In the genomic region with DNA sequence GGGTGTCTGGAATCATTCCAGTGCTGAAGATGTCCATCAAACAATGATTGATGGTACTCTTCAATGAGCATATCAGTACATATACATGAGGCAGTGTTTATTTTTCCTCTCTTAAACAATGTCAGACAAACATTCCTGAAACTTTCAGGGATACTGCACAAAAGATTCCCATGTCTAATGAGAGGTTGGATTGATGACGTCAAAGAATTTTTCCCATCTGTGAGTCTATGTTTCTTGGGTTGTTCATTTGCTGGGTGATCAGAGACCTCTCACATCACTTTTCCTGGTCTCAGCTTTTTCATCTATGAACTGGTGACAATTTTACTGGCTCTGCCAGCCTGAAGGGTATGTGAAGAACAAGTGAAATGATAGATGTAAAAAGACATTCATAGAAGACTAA, we compare ENCODE assay signal across 29 cellular contexts.
A peak's percentile ranks its signal among the peaks of the same experiment; 100 is the strongest.
DNase-seq lines count a peak whose midpoint lies in the region; ATAC-seq, FAIRE-seq and TF ChIP-seq lines count a peak whose summit lies in the region.
"Had no signal": no experiment of that assay in that cellular context is flagged by ENCODE, and none has a peak within 500 bp of the region (broad histone marks: within the 10 kb centered on the region; RNA-seq: fewer than 3 reads in every experiment).

No MANE protein-coding gene starts in this region.

- no peak overlapping the region for H3K4me3 ChIP-seq in HepG2 (replicated peaks in 1 of 3; ENCODE audit: insufficient read depth in 1 of 3, low read depth in 2 of 3, low read length in 3 of 3)
- no peak overlapping the region for H3K4me3 ChIP-seq in right lobe of liver
- H3K4me3 ChIP-seq: A549; BLaER1; BLaER1 treated with 17β-estradiol and CSF1 and Interleukin-3, amounts not matched to agents 10 nM and 100 nM had no signal

- TF ChIP-seq POLR2A in HepG2 (IDR thresholded peaks at IDR 0.05; ENCODE audit: insufficient read depth in 1 of 2, low read depth in 2 of 2, low read length in 2 of 2), result no peak
- TF ChIP-seq POLR2A in right lobe of liver (IDR thresholded peaks at IDR 0.05), result no peak

- H2AFZ ChIP-seq in HepG2 (ENCODE audit: low read length), result no peak overlapping the region

- no peaks in the 10 kb centered on the region for H3K79me2 ChIP-seq in HepG2 (ENCODE audit: insufficient read depth, low read length)

- intact Hi-C loops in HepG2 (cut with micrococcal nuclease; ENCODE audit: unreplicated experiment) (no loop called here), right lobe of liver (cut with DNase I) (no loop called here)

- no peak for TF ChIP-seq RAD21 in HepG2 (CRISPR knock-in tag; IDR thresholded peaks at IDR 0.05)

- H3K27ac ChIP-seq in HepG2 (ENCODE audit: extremely low read length, insufficient read depth, low read length) (no peak overlapping the region), right lobe of liver (no peak overlapping the region)
- H3K27ac ChIP-seq: 22Rv1; A549; BLaER1; BLaER1 treated with 17β-estradiol and CSF1 and Interleukin-3, amounts not matched to agents 10 nM and 100 nM; C4-2B had no signal

- POLR2A ChIA-PET in HepG2 (lab: Yijun Ruan, JAX), result no interaction called here

- DNase-seq in HepG2 (ENCODE audit: low spot score) (no peak), right lobe of liver (no peak)
- DNase-seq: 8988T; ACHN; AML-193; BE2C; C1 segment of cervical spinal cord; Caco-2; Calu3; CD4-positive, alpha-beta memory T cell; CD4-positive, alpha-beta T cell; CD4-positive, CD25-positive, alpha-beta regulatory T cell; CD8-positive, alpha-beta memory T cell; CD8-positive, alpha-beta T cell; COR-L47; DMS 273 treated with DMSO at 0.1 percent for 48 hours; DMS153; DMS53; DMS79; DMS79 treated with DMSO at 0.1 percent for 48 hours; DND-41; EL had no signal

- H3K9ac ChIP-seq in HepG2 (ENCODE audit: insufficient read depth, low read depth, low read length), result no peak overlapping the region
- H3K9ac ChIP-seq: BLaER1; BLaER1 treated with 17β-estradiol and CSF1 and Interleukin-3, amounts not matched to agents 10 nM and 100 nM had no signal

- TF ChIP-seq EP300 in HepG2 (IDR thresholded peaks at IDR 0.05; ENCODE audit: low read depth in 2 of 2, low read length in 2 of 2) (no peak), HepG2 (CRISPR knock-in tag; IDR thresholded peaks at IDR 0.05; ENCODE audit: borderline replicate concordance) (no peak)

- H4K20me1 ChIP-seq in HepG2 (ENCODE audit: insufficient read depth, low read length), result no peaks in the 10 kb centered on the region
- H4K20me1 ChIP-seq: BLaER1; BLaER1 treated with 17β-estradiol and CSF1 and Interleukin-3, amounts not matched to agents 10 nM and 100 nM had no signal

- no peaks in the 10 kb centered on the region for H3K27me3 ChIP-seq in HepG2 (ENCODE audit: control insufficient read depth in 1 of 2, insufficient read depth in 2 of 2, low read length in 2 of 2)
- no peaks in the 10 kb centered on the region for H3K27me3 ChIP-seq in right lobe of liver
- H3K27me3 ChIP-seq: BE2C; BLaER1; BLaER1 treated with 17β-estradiol and CSF1 and Interleukin-3, amounts not matched to agents 10 nM and 100 nM had no signal

- no TSS peak for BruUV-seq in HepG2 (replicated peaks; lab: Mats Ljungman, UMichigan)

- H3K9me3 ChIP-seq in HepG2 (ENCODE audit: low read length) (peaks cover 33% of the 10 kb centered on the region), right lobe of liver (peaks cover 0 to 9% (median 0%) of the 10 kb centered on the region in 4 donors)
- H3K9me3 ChIP-seq: BE2C had no signal

- 3% methylated on average over 1 of the region's 1 CpG for WGBS in HepG2 (ENCODE audit: low lambda C conversion rate)
- 83% methylated on average over 1 of the region's 1 CpG for WGBS in right lobe of liver (ENCODE audit: insufficient coverage, low coverage, low lambda C conversion rate, missing lambda C conversion rate)

- no peak for TF ChIP-seq CTCF in HepG2 (CRISPR knock-in tag; IDR thresholded peaks at IDR 0.05)
- TF ChIP-seq CTCF in right lobe of liver (IDR thresholded peaks at IDR 0.05), result no peak

- in situ Hi-C loops in HepG2 (cut with HindIII; ENCODE audit: extremely low pct_ligation_motif_present, low pct_unique_long_range_greater_than_20kb), result no loop called here

- H3K4me2 ChIP-seq in HepG2 (ENCODE audit: low read depth, low read length), result no peak overlapping the region
- H3K4me2 ChIP-seq: A549; BLaER1; BLaER1 treated with 17β-estradiol and CSF1 and Interleukin-3, amounts not matched to agents 10 nM and 100 nM had no signal

- ATAC-seq in HepG2, result no peak
- ATAC-seq in right lobe of liver, result no peak
- ATAC-seq: A549; CD8-positive, alpha-beta T cell had no signal

- H3K4me1 ChIP-seq in HepG2 (ENCODE audit: insufficient read depth, low read length), result no peaks in the 10 kb centered on the region
- H3K4me1 ChIP-seq in right lobe of liver, result no peaks in the 10 kb centered on the region
- H3K4me1 ChIP-seq: A549; BE2C; BLaER1; BLaER1 treated with 17β-estradiol and CSF1 and Interleukin-3, amounts not matched to agents 10 nM and 100 nM; Caco-2 had no signal

- no peaks in the 10 kb centered on the region for H3K36me3 ChIP-seq in HepG2 (replicated peaks in 1 of 2; ENCODE audit: control insufficient read depth in 1 of 2, insufficient read depth in 2 of 2, low read length in 2 of 2)
- H3K36me3 ChIP-seq in right lobe of liver, result no peaks in the 10 kb centered on the region
- H3K36me3 ChIP-seq: BE2C; BLaER1; BLaER1 treated with 17β-estradiol and CSF1 and Interleukin-3, amounts not matched to agents 10 nM and 100 nM had no signal

- FAIRE-seq in HepG2 (lab: Jason Lieb, UNC), result no peak
- FAIRE-seq: A204.1, A549, D721Med had no signal

- CTCF ChIA-PET in HepG2 (lab: Yijun Ruan, JAX; ENCODE audit: low intra/inter-chr PET ratio, low total read pairs), result no interaction called here

TF ChIP-seq in HepG2, 621 proteins besides CTCF, POLR2A, EP300 and RAD21:
- TF ChIP-seq CREB1 (IDR thresholded peaks at IDR 0.05), result peak; percentile 92
- TF ChIP-seq CREB1 (CRISPR knock-in tag; IDR thresholded peaks at IDR 0.05), result no peak
- TF ChIP-seq ATF7 (IDR thresholded peaks at IDR 0.05), result peak; percentile 52
- TF ChIP-seq ATF7 (CRISPR knock-in tag; IDR thresholded peaks at IDR 0.05), result no peak
- TF ChIP-seq, protein P1, sequence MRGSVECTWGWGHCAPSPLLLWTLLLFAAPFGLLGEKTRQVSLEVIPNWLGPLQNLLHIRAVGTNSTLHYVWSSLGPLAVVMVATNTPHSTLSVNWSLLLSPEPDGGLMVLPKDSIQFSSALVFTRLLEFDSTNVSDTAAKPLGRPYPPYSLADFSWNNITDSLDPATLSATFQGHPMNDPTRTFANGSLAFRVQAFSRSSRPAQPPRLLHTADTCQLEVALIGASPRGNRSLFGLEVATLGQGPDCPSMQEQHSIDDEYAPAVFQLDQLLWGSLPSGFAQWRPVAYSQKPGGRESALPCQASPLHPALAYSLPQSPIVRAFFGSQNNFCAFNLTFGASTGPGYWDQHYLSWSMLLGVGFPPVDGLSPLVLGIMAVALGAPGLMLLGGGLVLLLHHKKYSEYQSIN (CRISPR knock-in tag; IDR thresholded peaks at IDR 0.05; ENCODE audit: borderline replicate concordance), result no peak
